Comparison of ENCODE assay signal across 1 cellular context in the genomic region with DNA sequence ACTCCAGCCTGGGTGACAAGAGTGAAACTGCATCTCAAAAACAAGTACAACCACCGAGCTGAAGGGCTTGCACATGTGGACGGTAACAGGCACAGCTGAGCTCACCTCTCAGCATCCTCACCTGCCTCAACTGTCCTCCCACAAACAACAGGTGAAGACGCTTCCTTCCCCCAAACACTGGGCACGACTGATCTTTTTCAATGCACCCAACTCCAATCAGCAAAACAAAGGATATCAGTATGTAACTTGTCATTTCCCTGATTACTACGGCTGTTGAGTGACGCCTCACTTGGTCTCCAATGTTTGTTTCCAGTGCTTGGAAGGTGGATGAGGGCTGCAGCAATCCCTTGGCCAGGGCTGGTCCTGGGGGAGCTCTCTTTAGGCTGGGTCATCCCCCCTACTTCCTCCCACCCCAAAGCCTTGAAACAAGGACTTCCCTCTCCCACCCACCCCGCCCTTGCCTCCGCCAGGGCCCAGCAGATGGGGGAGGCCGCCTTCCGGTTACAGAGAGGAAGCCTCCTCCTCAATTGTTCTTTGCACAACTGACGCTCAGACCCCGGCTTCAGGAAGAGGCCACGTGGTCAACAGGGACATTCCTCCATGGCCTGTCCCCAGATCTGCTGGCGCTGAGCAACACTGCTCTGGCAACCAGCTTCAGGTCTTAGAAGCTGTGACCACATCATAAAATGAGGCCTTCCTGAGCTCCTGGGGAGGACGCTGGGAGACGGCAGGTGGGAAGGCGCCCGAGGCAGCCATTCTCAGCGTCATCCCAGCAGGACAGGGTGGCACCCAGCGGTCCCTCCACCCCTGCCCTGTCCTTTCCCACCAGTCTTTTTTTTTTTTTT.
TF ChIP-seq lines count a peak whose summit lies in the region.

No MANE protein-coding gene starts in this region.

TF ChIP-seq in GM12878, 131 proteins besides CTCF, POLR2A, EP300 and RAD21 (continued from another document):
- TF ChIP-seq GABPA (IDR thresholded peaks at IDR 0.05; ENCODE audit: low read depth), result no peak
- no peak for TF ChIP-seq RFX5 (IDR thresholded peaks at IDR 0.05; ENCODE audit: low read depth, low read length)
- TF ChIP-seq, protein P1, sequence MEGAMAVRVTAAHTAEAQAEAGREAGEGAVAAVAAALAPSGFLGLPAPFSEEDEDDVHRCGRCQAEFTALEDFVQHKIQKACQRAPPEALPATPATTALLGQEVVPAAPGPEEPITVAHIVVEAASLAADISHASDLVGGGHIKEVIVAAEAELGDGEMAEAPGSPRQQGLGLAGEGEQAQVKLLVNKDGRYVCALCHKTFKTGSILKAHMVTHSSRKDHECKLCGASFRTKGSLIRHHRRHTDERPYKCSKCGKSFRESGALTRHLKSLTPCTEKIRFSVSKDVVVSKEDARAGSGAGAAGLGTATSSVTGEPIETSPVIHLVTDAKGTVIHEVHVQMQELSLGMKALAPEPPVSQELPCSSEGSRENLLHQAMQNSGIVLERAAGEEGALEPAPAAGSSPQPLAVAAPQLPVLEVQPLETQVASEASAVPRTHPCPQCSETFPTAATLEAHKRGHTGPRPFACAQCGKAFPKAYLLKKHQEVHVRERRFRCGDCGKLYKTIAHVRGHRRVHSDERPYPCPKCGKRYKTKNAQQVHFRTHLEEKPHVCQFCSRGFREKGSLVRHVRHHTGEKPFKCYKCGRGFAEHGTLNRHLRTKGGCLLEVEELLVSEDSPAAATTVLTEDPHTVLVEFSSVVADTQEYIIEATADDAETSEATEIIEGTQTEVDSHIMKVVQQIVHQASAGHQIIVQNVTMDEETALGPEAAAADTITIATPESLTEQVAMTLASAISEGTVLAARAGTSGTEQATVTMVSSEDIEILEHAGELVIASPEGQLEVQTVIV (IDR thresholded peaks at IDR 0.05; ENCODE audit: borderline replicate concordance, partially characterized antibody), result no peak
- TF ChIP-seq, protein P2, sequence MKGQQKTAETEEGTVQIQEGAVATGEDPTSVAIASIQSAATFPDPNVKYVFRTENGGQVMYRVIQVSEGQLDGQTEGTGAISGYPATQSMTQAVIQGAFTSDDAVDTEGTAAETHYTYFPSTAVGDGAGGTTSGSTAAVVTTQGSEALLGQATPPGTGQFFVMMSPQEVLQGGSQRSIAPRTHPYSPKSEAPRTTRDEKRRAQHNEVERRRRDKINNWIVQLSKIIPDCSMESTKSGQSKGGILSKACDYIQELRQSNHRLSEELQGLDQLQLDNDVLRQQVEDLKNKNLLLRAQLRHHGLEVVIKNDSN (IDR thresholded peaks at IDR 0.05; ENCODE audit: borderline replicate concordance, extremely low read length, insufficient read depth, low read depth, low read length), result peak; percentile 72
- no peak for TF ChIP-seq BCL11A (IDR thresholded peaks at IDR 0.05; ENCODE audit: low read depth, low read length)
- TF ChIP-seq SREBF2 (IDR thresholded peaks at IDR 0.05; ENCODE audit: low read length), result no peak
- no peak for TF ChIP-seq SMAD1 (IDR thresholded peaks at IDR 0.05; ENCODE audit: low read depth, partially characterized antibody)
- TF ChIP-seq ZBED1 (IDR thresholded peaks at IDR 0.05; ENCODE audit: borderline replicate concordance), result no peak
- TF ChIP-seq, protein P3, sequence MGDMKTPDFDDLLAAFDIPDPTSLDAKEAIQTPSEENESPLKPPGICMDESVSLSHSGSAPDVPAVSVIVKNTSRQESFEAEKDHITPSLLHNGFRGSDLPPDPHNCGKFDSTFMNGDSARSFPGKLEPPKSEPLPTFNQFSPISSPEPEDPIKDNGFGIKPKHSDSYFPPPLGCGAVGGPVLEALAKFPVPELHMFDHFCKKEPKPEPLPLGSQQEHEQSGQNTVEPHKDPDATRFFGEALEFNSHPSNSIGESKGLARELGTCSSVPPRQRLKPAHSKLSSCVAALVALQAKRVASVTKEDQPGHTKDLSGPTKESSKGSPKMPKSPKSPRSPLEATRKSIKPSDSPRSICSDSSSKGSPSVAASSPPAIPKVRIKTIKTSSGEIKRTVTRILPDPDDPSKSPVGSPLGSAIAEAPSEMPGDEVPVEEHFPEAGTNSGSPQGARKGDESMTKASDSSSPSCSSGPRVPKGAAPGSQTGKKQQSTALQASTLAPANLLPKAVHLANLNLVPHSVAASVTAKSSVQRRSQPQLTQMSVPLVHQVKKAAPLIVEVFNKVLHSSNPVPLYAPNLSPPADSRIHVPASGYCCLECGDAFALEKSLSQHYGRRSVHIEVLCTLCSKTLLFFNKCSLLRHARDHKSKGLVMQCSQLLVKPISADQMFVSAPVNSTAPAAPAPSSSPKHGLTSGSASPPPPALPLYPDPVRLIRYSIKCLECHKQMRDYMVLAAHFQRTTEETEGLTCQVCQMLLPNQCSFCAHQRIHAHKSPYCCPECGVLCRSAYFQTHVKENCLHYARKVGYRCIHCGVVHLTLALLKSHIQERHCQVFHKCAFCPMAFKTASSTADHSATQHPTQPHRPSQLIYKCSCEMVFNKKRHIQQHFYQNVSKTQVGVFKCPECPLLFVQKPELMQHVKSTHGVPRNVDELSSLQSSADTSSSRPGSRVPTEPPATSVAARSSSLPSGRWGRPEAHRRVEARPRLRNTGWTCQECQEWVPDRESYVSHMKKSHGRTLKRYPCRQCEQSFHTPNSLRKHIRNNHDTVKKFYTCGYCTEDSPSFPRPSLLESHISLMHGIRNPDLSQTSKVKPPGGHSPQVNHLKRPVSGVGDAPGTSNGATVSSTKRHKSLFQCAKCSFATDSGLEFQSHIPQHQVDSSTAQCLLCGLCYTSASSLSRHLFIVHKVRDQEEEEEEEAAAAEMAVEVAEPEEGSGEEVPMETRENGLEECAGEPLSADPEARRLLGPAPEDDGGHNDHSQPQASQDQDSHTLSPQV (IDR thresholded peaks at IDR 0.05), result 0 out of 2 replicates have a peak, but pooled peaks have one; percentile 25
- no peak for TF ChIP-seq NR2F1 (conservative IDR thresholded peaks at IDR 0.05)
- TF ChIP-seq, protein P4, sequence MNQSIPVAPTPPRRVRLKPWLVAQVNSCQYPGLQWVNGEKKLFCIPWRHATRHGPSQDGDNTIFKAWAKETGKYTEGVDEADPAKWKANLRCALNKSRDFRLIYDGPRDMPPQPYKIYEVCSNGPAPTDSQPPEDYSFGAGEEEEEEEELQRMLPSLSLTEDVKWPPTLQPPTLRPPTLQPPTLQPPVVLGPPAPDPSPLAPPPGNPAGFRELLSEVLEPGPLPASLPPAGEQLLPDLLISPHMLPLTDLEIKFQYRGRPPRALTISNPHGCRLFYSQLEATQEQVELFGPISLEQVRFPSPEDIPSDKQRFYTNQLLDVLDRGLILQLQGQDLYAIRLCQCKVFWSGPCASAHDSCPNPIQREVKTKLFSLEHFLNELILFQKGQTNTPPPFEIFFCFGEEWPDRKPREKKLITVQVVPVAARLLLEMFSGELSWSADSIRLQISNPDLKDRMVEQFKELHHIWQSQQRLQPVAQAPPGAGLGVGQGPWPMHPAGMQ (IDR thresholded peaks at IDR 0.05; ENCODE audit: borderline replicate concordance), result no peak
- TF ChIP-seq, protein P5, sequence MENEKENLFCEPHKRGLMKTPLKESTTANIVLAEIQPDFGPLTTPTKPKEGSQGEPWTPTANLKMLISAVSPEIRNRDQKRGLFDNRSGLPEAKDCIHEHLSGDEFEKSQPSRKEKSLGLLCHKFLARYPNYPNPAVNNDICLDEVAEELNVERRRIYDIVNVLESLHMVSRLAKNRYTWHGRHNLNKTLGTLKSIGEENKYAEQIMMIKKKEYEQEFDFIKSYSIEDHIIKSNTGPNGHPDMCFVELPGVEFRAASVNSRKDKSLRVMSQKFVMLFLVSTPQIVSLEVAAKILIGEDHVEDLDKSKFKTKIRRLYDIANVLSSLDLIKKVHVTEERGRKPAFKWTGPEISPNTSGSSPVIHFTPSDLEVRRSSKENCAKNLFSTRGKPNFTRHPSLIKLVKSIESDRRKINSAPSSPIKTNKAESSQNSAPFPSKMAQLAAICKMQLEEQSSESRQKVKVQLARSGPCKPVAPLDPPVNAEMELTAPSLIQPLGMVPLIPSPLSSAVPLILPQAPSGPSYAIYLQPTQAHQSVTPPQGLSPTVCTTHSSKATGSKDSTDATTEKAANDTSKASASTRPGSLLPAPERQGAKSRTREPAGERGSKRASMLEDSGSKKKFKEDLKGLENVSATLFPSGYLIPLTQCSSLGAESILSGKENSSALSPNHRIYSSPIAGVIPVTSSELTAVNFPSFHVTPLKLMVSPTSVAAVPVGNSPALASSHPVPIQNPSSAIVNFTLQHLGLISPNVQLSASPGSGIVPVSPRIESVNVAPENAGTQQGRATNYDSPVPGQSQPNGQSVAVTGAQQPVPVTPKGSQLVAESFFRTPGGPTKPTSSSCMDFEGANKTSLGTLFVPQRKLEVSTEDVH (IDR thresholded peaks at IDR 0.05; ENCODE audit: low read depth, partially characterized antibody), result no peak
- 0 out of 2 replicates have a peak, but pooled peaks have one; percentile 24 for TF ChIP-seq CBFB (IDR thresholded peaks at IDR 0.05; ENCODE audit: low read depth)
